In genomic region chr1:226784081-226785049, GRCh38 we compare ENCODE assay signal across 15 cellular contexts. TPM values are rescaled to one million over a fixed set of nuclear protein-coding genes. Genes with fewer than 3 reads are reported as not detected.
A peak's percentile ranks its signal among the peaks of the same experiment; 100 is the strongest.
DNase-seq lines count a peak whose midpoint lies in the region; ATAC-seq, FAIRE-seq and TF ChIP-seq lines count a peak whose summit lies in the region.
"Had no signal": no experiment of that assay in that cellular context is flagged by ENCODE, and none has a peak within 500 bp of the region (broad histone marks: within the 10 kb centered on the region; RNA-seq: fewer than 3 reads in every experiment).

No MANE protein-coding gene starts in this region.

- H3K4me1 ChIP-seq in transverse colon = peaks cover 0 to 26% (median 11%) of the 10 kb centered on the region in 4 donors
- no peaks in the 10 kb centered on the region for H3K4me1 ChIP-seq in kidney (ENCODE audit: control insufficient read depth in 1 of 2, insufficient read depth in 1 of 2, low read depth in 1 of 2, low read length in 2 of 2)
- H3K4me1 ChIP-seq: A549 had no signal

- H3K9me3 ChIP-seq in transverse colon = no peaks in the 10 kb centered on the region
- H3K9me3 ChIP-seq in kidney (ENCODE audit: control insufficient read depth in 1 of 2, low read length in 2 of 2) = no peaks in the 10 kb centered on the region
- H3K9me3 ChIP-seq: A549 had no signal

- no peak for ATAC-seq in HG02973 (IDR thresholded peaks at IDR 0.05; ENCODE audit: unreplicated experiment)
- no peak for ATAC-seq in stimulated activated effector memory CD8-positive, alpha-beta T cell treated with anti-CD3 and anti-CD28 coated beads, Interleukin-12 subunit alpha, Interleukin-12 subunit beta, amount 100 ng/mL, for 72 hours
- ATAC-seq: A549 had no signal

- no peaks in the 10 kb centered on the region for H3K36me3 Mint-ChIP-seq in brain
- H3K36me3 Mint-ChIP-seq in stimulated activated effector memory CD8-positive, alpha-beta T cell treated with anti-CD3 and anti-CD28 coated beads, Interleukin-12 subunit alpha, Interleukin-12 subunit beta, amount 100 ng/mL, for 72 hours = no peaks in the 10 kb centered on the region

- no peak overlapping the region for H3K9ac ChIP-seq in kidney (ENCODE audit: low read length in 2 of 2)

- FAIRE-seq in kidney (lab: Jason Lieb, UNC) = no peak
- FAIRE-seq: A549 had no signal

- 37 to 68% methylated on average over 5 to 19 of the region's 19 CpGs for WGBS in transverse colon (ENCODE audit: low coverage in 1 of 2), 2 donors

- DNase-seq in NCI-H2171 treated with DMSO at 0.1 percent for 48 hours (lab: John Stamatoyannopoulos, UW) = peak; percentile 40
- no peak for DNase-seq in NCI-H2171 (lab: John Stamatoyannopoulos, UW)
- DNase-seq in medulla oblongata (ENCODE audit: extremely low spot score) = peak; percentile 94
- DNase-seq in transverse colon = no peak
- no peak for DNase-seq in stimulated activated effector memory CD8-positive, alpha-beta T cell treated with anti-CD3 and anti-CD28 coated beads, Interleukin-12 subunit alpha, Interleukin-12 subunit beta, amount 100 ng/mL, for 72 hours (ENCODE audit: low spot score in 2 of 2)
- DNase-seq in kidney = no peak
- DNase-seq: DND-41, glutamatergic neuron, mammary epithelial cell, NCI-H1436 treated with DMSO at 0.1 percent for 48 hours, WERI-Rb-1 had no signal

- TF ChIP-seq EP300 in transverse colon (IDR thresholded peaks at IDR 0.05; ENCODE audit: low read depth) = no peak

- H3K36me3 ChIP-seq in transverse colon = no peaks in the 10 kb centered on the region
- H3K36me3 ChIP-seq in kidney (ENCODE audit: control insufficient read depth in 1 of 2, insufficient read depth in 2 of 2, low read length in 2 of 2) = no peaks in the 10 kb centered on the region
- H3K36me3 ChIP-seq: WERI-Rb-1 had no signal

- H3K27ac ChIP-seq in transverse colon (peak overlapping the region; percentile 59 to 79 (median 76)), kidney (ENCODE audit: low read depth in 2 of 2, low read length in 2 of 2) (no peak overlapping the region)
- H3K27ac ChIP-seq: A549, RWPE1, WERI-Rb-1 had no signal

- H3K9me3 Mint-ChIP-seq in brain = no peaks in the 10 kb centered on the region
- H3K9me3 Mint-ChIP-seq in stimulated activated effector memory CD8-positive, alpha-beta T cell treated with anti-CD3 and anti-CD28 coated beads, Interleukin-12 subunit alpha, Interleukin-12 subunit beta, amount 100 ng/mL, for 72 hours = no peaks in the 10 kb centered on the region

- H3K27ac Mint-ChIP-seq in brain = peak overlapping the region in 3 of 5 experiments; percentile 37 to 41 (median 39)
- H3K27ac Mint-ChIP-seq in stimulated activated effector memory CD8-positive, alpha-beta T cell treated with anti-CD3 and anti-CD28 coated beads, Interleukin-12 subunit alpha, Interleukin-12 subunit beta, amount 100 ng/mL, for 72 hours = no peak overlapping the region

- TF ChIP-seq CTCF in brain (conservative IDR thresholded peaks at IDR 0.05) (no peak), transverse colon (IDR thresholded peaks at IDR 0.05) (no peak), kidney (IDR thresholded peaks at IDR 0.05; ENCODE audit: borderline replicate concordance, extremely low read depth, insufficient read depth) (no peak)

- in situ Hi-C loops in transverse colon (cut with MboI; ENCODE audit: low pct_ligation_motif_present in 1 of 4, low pct_unique_long_range_greater_than_20kb in 1 of 4, low sequenced_read_pairs in 3 of 4) = no loop called here

- H3K4me3 Mint-ChIP-seq in brain = no peak overlapping the region
- no peak overlapping the region for H3K4me3 Mint-ChIP-seq in stimulated activated effector memory CD8-positive, alpha-beta T cell treated with anti-CD3 and anti-CD28 coated beads, Interleukin-12 subunit alpha, Interleukin-12 subunit beta, amount 100 ng/mL, for 72 hours

- H3K4me3 ChIP-seq in transverse colon (no peak overlapping the region), kidney (ENCODE audit: low read length in 2 of 2) (no peak overlapping the region)
- H3K4me3 ChIP-seq: A549 had no signal

- intact Hi-C loops in transverse colon (cut with DNase I; ENCODE audit: low total_unique reads) = no loop called here
- intact Hi-C loops in kidney (cut with DNase I) = no loop called here

- no peak for TF ChIP-seq POLR2A in transverse colon (IDR thresholded peaks at IDR 0.05)

- H3K27me3 ChIP-seq in transverse colon = no peaks in the 10 kb centered on the region

- H3K4me1 Mint-ChIP-seq in brain = peaks cover 16% of the 10 kb centered on the region
- H3K4me1 Mint-ChIP-seq in stimulated activated effector memory CD8-positive, alpha-beta T cell treated with anti-CD3 and anti-CD28 coated beads, Interleukin-12 subunit alpha, Interleukin-12 subunit beta, amount 100 ng/mL, for 72 hours = peaks cover 7% of the 10 kb centered on the region

- H3K27me3 Mint-ChIP-seq in brain = peaks cover 8% of the 10 kb centered on the region

RNA-seq across cellular contexts. Expression of gene ITPKB, which starts 45.3 kb away (rescaled TPM):
- 85.7 TPM for polyA plus RNA-seq in brain (ENCODE audit: insufficient read depth, low read depth, low replicate concordance)
- 10 to 100 TPM; 14.3 to 57.6 (median 23.7) TPM for total RNA-seq in transverse colon
- 39.3 TPM for total RNA-seq in kidney
- polyA plus RNA-seq in kidney (ENCODE audit: insufficient read depth, low read depth, low replicate concordance) = 20.2 TPM

Comparison
In these comparisons a context has a peak if more than half of its experiments do, and no peak if none do; other contexts are left out.
1. DNase-seq: peak in NCI-H2171 treated with DMSO at 0.1 percent for 48 hours (single experiment) and medulla oblongata (single experiment); none in NCI-H2171 (single experiment), transverse colon (single experiment), stimulated activated effector memory CD8-positive, alpha-beta T cell treated with anti-CD3 and anti-CD28 coated beads, Interleukin-12 subunit alpha, Interleukin-12 subunit beta, amount 100 ng/mL, for 72 hours (0 of 2) and kidney (single experiment).
2. H3K27ac ChIP-seq: peak in transverse colon (4 of 4); none in kidney (0 of 2).